In the genomic region with DNA sequence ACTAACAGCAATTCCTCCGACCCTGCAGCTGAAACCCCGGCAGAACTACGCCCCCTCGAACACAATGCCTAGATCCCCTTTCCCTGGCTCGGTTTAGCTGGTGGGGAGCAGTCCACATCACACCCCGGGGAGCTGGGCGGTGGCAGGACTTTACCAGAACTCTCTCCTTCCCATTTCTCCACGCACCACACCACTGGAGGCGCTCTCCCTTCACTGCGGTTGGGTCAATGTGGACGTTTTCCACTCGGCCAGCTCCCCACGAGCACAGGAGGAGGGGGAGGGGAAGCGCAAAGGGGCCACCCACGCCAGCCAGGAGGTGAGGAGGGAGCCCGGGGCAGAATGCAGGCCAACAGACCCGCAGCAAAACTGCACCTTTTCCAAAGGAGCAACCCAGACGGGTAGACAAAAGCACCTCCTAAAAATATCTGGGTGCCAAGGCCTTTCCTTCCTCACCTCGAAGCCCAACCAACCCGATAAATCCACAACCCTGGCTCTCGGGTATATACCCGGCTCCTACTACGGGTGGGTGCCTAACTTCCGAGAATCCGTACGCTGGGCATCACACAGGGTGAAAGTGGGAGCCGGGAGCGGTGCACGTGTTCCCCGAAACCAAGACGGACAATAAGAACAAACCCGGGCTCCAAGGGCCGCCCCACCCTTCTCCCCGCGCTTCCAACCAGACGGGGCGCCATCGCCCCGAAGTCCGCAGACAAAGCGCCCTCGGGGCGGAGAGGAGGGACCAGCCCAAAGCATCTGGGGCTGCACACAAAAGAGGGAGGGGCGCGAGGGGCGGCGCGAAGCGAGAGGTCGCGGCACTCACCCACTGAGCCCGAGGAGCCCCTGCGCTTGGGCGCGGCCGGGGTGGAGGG, we compare ENCODE assay signal across 8 cellular contexts. TPM values are rescaled to one million over a fixed set of nuclear protein-coding genes. Genes with fewer than 3 reads are reported as not detected.
DNase-seq lines count a peak whose midpoint lies in the region; ATAC-seq lines count a peak whose summit lies in the region.

No MANE protein-coding gene starts in this region.

- peak; percentile 19 for ATAC-seq in HG03280 (IDR thresholded peaks at IDR 0.05; ENCODE audit: unreplicated experiment)
- no peak for ATAC-seq in HG02623 (IDR thresholded peaks at IDR 0.05; ENCODE audit: unreplicated experiment)

- H3K36me3 Mint-ChIP-seq in activated CD4-positive, alpha-beta T cell treated with anti-CD3 and anti-CD28 coated beads, Interleukin-2, amount 10 ng/mL, durations not matched to agents 7 days and 5 days (ENCODE audit: low read depth) = peaks cover 18% of the 10 kb centered on the region

- no peaks in the 10 kb centered on the region for H3K9me3 Mint-ChIP-seq in activated CD4-positive, alpha-beta T cell treated with anti-CD3 and anti-CD28 coated beads, Interleukin-2, amount 10 ng/mL, durations not matched to agents 7 days and 5 days

- CTCF ChIA-PET in activated CD4-positive, alpha-beta T cell treated with anti-CD3 and anti-CD28 coated beads, Interleukin-2, amount 10 ng/mL, durations not matched to agents 7 days and 5 days (lab: Charles Lee) = interaction anchor here (0.6 to 1.5 kb wide), 9 partner anchors 9 to 134 kb away, joined by 3 to 7 read pairs (median 4); no protein-coding TSS in a partner anchor

- peak overlapping the region; percentile 94 for H3K27ac Mint-ChIP-seq in activated CD4-positive, alpha-beta T cell treated with anti-CD3 and anti-CD28 coated beads, Interleukin-2, amount 10 ng/mL, durations not matched to agents 7 days and 5 days

- no peaks in the 10 kb centered on the region for H3K27me3 Mint-ChIP-seq in activated CD4-positive, alpha-beta T cell treated with anti-CD3 and anti-CD28 coated beads, Interleukin-2, amount 10 ng/mL, durations not matched to agents 7 days and 5 days

- DNase-seq in GM03348 (ENCODE audit: low spot score) = peak; percentile 85
- peak; percentile 60 for DNase-seq in NCI-H524 treated with DMSO at 0.1 percent for 48 hours (lab: John Stamatoyannopoulos, UW)
- peak; percentile 70 for DNase-seq in activated CD4-positive, alpha-beta T cell treated with anti-CD3 and anti-CD28 coated beads, Interleukin-2, amount 10 ng/mL, durations not matched to agents 7 days and 5 days
- peak; percentile 88 for DNase-seq in dedifferentiated amniotic fluid mesenchymal stem cell (ENCODE audit: extremely low spot score)
- DNase-seq in left kidney (ENCODE audit: low read depth, low spot score) = peak; percentile 96
- DNase-seq in stimulated activated CD4-positive, alpha-beta T cell treated with anti-CD3 and anti-CD28 coated beads, Interleukin-1b, Interleukin-23, amount 100 ng/mL, for 48 hours = peak; percentile 62

- peaks cover 60% of the 10 kb centered on the region for H3K4me1 Mint-ChIP-seq in activated CD4-positive, alpha-beta T cell treated with anti-CD3 and anti-CD28 coated beads, Interleukin-2, amount 10 ng/mL, durations not matched to agents 7 days and 5 days

- peak overlapping the region; percentile 98 for H3K4me3 Mint-ChIP-seq in activated CD4-positive, alpha-beta T cell treated with anti-CD3 and anti-CD28 coated beads, Interleukin-2, amount 10 ng/mL, durations not matched to agents 7 days and 5 days

- POLR2A ChIA-PET in activated CD4-positive, alpha-beta T cell treated with anti-CD3 and anti-CD28 coated beads, Interleukin-2, amount 10 ng/mL, durations not matched to agents 7 days and 5 days (lab: Charles Lee) = interaction anchor here (0.7 kb wide), 1 partner anchor 486 kb away, joined by 3 read pairs; no protein-coding TSS in a partner anchor

RNA-seq across cellular contexts. Expression of a gene that starts 1.1 kb away (rescaled TPM):
- total RNA-seq in activated CD4-positive, alpha-beta T cell treated with anti-CD3 and anti-CD28 coated beads, Interleukin-2, amount 10 ng/mL, durations not matched to agents 7 days and 5 days = 10 to 100 TPM; 77.1 to 79.9 TPM
